ENCODE assay signal across 1 cellular context in genomic region chr12:76032043-76032981, GRCh38.
A peak's percentile ranks its signal among the peaks of the same experiment; 100 is the strongest.
TF ChIP-seq lines count a peak whose summit lies in the region.

No MANE protein-coding gene starts in this region.

TF ChIP-seq in GM23338, 12 proteins besides CTCF, POLR2A, EP300 and RAD21:
- no peak for TF ChIP-seq ZNF114 (CRISPR knock-in tag; IDR thresholded peaks at IDR 0.05)
- TF ChIP-seq EZH2 (IDR thresholded peaks at IDR 0.05; ENCODE audit: low read depth, unreplicated experiment), result no peak
- TF ChIP-seq NANOG (IDR thresholded peaks at IDR 0.05; ENCODE audit: borderline replicate concordance), result no peak
- no peak for TF ChIP-seq ETS1 (IDR thresholded peaks at IDR 0.05)
- 0 out of 2 replicates have a peak, but pooled peaks have one; percentile 8 for TF ChIP-seq POLR2AphosphoS5 (IDR thresholded peaks at IDR 0.05; ENCODE audit: low read depth)
- TF ChIP-seq, protein P1, sequence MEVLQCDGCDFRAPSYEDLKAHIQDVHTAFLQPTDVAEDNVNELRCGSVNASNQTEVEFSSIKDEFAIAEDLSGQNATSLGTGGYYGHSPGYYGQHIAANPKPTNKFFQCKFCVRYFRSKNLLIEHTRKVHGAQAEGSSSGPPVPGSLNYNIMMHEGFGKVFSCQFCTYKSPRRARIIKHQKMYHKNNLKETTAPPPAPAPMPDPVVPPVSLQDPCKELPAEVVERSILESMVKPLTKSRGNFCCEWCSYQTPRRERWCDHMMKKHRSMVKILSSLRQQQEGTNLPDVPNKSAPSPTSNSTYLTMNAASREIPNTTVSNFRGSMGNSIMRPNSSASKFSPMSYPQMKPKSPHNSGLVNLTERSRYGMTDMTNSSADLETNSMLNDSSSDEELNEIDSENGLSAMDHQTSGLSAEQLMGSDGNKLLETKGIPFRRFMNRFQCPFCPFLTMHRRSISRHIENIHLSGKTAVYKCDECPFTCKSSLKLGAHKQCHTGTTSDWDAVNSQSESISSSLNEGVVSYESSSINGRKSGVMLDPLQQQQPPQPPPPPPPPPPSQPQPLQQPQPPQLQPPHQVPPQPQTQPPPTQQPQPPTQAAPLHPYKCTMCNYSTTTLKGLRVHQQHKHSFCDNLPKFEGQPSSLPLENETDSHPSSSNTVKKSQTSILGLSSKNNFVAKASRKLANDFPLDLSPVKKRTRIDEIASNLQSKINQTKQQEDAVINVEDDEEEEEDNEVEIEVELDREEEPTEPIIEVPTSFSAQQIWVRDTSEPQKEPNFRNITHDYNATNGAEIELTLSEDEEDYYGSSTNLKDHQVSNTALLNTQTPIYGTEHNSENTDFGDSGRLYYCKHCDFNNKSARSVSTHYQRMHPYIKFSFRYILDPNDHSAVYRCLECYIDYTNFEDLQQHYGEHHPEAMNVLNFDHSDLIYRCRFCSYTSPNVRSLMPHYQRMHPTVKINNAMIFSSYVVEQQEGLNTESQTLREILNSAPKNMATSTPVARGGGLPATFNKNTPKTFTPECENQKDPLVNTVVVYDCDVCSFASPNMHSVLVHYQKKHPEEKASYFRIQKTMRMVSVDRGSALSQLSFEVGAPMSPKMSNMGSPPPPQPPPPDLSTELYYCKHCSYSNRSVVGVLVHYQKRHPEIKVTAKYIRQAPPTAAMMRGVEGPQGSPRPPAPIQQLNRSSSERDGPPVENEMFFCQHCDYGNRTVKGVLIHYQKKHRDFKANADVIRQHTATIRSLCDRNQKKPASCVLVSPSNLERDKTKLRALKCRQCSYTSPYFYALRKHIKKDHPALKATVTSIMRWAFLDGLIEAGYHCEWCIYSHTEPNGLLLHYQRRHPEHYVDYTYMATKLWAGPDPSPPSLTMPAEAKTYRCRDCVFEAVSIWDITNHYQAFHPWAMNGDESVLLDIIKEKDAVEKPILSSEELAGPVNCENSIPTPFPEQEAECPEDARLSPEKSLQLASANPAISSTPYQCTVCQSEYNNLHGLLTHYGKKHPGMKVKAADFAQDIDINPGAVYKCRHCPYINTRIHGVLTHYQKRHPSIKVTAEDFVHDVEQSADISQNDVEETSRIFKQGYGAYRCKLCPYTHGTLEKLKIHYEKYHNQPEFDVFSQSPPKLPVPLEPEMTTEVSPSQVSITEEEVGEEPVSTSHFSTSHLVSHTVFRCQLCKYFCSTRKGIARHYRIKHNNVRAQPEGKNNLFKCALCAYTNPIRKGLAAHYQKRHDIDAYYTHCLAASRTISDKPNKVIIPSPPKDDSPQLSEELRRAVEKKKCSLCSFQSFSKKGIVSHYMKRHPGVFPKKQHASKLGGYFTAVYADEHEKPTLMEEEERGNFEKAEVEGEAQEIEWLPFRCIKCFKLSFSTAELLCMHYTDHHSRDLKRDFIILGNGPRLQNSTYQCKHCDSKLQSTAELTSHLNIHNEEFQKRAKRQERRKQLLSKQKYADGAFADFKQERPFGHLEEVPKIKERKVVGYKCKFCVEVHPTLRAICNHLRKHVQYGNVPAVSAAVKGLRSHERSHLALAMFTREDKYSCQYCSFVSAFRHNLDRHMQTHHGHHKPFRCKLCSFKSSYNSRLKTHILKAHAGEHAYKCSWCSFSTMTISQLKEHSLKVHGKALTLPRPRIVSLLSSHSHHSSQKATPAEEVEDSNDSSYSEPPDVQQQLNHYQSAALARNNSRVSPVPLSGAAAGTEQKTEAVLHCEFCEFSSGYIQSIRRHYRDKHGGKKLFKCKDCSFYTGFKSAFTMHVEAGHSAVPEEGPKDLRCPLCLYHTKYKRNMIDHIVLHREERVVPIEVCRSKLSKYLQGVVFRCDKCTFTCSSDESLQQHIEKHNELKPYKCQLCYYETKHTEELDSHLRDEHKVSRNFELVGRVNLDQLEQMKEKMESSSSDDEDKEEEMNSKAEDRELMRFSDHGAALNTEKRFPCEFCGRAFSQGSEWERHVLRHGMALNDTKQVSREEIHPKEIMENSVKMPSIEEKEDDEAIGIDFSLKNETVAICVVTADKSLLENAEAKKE (CRISPR knock-in tag; IDR thresholded peaks at IDR 0.05), result 0 out of 2 replicates have a peak, but pooled peaks have one; percentile 22
